ENCODE assay signal across 1 cellular context in the genomic region with DNA sequence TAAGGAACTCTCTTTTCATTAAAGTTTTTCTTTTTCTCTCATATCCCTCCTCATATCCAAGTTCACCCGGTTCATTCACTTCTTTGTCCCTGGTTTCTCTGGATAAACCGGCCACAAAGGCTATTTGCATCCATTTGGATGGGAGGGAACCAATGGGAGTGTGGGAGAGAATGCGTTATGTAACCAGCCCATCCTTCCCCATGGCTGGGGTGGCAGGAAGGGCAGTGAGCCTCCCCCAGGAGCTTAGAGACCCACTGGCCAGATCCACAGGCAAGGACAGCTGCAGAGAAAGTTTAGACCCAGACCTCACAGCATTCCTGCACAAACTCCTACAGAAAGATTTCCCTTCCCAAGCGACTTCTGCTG.
TF ChIP-seq lines count a peak whose summit lies in the region.

No MANE protein-coding gene starts in this region.

TF ChIP-seq in H1, 55 proteins besides CTCF, POLR2A, EP300 and RAD21:
- TF ChIP-seq POLR2AphosphoS5 (IDR thresholded peaks at IDR 0.05; ENCODE audit: low read depth, low read length), result peak; percentile 88
- TF ChIP-seq TCF12 (IDR thresholded peaks at IDR 0.05; ENCODE audit: low read depth, low read length), result peak; percentile 93; the same call in 1 of the 2 replicates
- TF ChIP-seq, protein P1, sequence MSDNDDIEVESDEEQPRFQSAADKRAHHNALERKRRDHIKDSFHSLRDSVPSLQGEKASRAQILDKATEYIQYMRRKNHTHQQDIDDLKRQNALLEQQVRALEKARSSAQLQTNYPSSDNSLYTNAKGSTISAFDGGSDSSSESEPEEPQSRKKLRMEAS (IDR thresholded peaks at IDR 0.05), result no peak
